ENCODE assay signal across 8 cellular contexts in the genomic region with DNA sequence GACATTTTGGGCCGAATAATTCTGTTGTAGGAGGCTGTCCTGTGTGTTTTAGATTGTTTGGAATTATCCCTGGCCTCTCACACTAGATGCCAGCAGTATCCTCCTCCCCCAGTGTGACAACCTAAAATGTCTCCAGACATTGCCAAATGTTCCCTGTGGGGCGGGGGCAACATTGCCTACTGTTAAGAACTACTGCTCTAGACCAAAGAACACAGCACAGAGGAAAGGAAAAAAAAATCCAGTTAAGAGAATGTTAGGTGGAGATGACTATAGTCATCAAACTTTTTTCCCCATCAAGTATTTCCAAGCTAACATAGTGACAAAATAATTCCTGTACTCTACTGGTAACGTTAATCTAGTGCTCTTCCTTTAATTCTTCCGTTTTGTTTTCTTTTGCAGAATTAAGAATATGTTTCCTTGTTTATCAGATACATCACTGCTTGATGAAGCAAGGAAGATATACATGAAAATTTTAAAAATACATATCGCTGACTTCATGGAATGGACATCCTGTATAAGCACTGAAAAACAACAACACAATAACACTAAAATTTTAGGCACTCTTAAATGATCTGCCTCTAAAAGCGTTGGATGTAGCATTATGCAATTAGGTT. TPM values are rescaled to one million over a fixed set of nuclear protein-coding genes. Genes with fewer than 3 reads are reported as not detected.
A peak's percentile ranks its signal among the peaks of the same experiment; 100 is the strongest.
DNase-seq lines count a peak whose midpoint lies in the region; ATAC-seq and TF ChIP-seq lines count a peak whose summit lies in the region.

No MANE protein-coding gene starts in this region.

- H3K4me1 ChIP-seq in duodenal mucosa (ENCODE audit: control insufficient read depth in 1 of 2, insufficient read depth in 2 of 2, low read length in 2 of 2) (peaks cover 23 to 35% of the 10 kb centered on the region in 2 donors), skeletal muscle satellite cell (ENCODE audit: control insufficient read depth, insufficient read depth, low read length) (peaks cover 48% of the 10 kb centered on the region)

- H3K36me3 ChIP-seq in duodenal mucosa (ENCODE audit: control insufficient read depth in 1 of 2, insufficient read depth in 2 of 2, low read length in 2 of 2), result peaks cover 12 to 27% of the 10 kb centered on the region in 2 donors
- H3K36me3 ChIP-seq in skeletal muscle satellite cell (ENCODE audit: insufficient read depth, low read length), result peaks cover 36% of the 10 kb centered on the region

- peaks cover 35% of the 10 kb centered on the region for H3K36me3 Mint-ChIP-seq in endothelial cell (ENCODE audit: low read depth, unreplicated experiment)

- no peaks in the 10 kb centered on the region for H3K9me3 ChIP-seq in duodenal mucosa (ENCODE audit: control insufficient read depth in 1 of 2, low read length in 2 of 2)
- no peaks in the 10 kb centered on the region for H3K9me3 ChIP-seq in skeletal muscle satellite cell (replicated peaks; ENCODE audit: low read length)

- peak overlapping the region; percentile 73 to 100 for H3K9ac ChIP-seq in duodenal mucosa (ENCODE audit: low read depth in 1 of 2, low read length in 2 of 2)
- peak overlapping the region; percentile 98 for H3K9ac ChIP-seq in skeletal muscle satellite cell (ENCODE audit: low read depth, low read length)

- no peak for TF ChIP-seq CTCF in endothelial cell (IDR thresholded peaks at IDR 0.05; ENCODE audit: unreplicated experiment)

- H3K27ac ChIP-seq in duodenal mucosa (ENCODE audit: low read depth, low read length), result peak overlapping the region; percentile 73

- H3K4me3 ChIP-seq in duodenal mucosa (ENCODE audit: low read depth in 1 of 2, low read length in 2 of 2), result peak overlapping the region; percentile 98 to 99
- peak overlapping the region; percentile 38 for H3K4me3 ChIP-seq in skeletal muscle satellite cell (ENCODE audit: low read length)

- peak overlapping the region; percentile 95 for H3K4me2 ChIP-seq in skeletal muscle satellite cell (ENCODE audit: low read length)

- peak in 2 of 3 experiments; percentile 26 to 53 for DNase-seq in NCI-H1417 (lab: John Stamatoyannopoulos, UW)
- no peak for DNase-seq in NCI-H1417 treated with DMSO at 0.1 percent for 48 hours (lab: John Stamatoyannopoulos, UW)
- peak; percentile 64 for DNase-seq in NCI-H345 treated with DMSO at 0.1 percent for 48 hours (lab: John Stamatoyannopoulos, UW; ENCODE audit: unreplicated experiment)
- no peak for DNase-seq in endothelial cell (ENCODE audit: low spot score)
- DNase-seq in SW480 (ENCODE audit: low spot score), result no peak

- no peaks in the 10 kb centered on the region for H3K27me3 ChIP-seq in duodenal mucosa (ENCODE audit: control insufficient read depth in 1 of 2, insufficient read depth in 2 of 2, low read length in 2 of 2)
- H3K27me3 ChIP-seq in skeletal muscle satellite cell (ENCODE audit: control insufficient read depth, insufficient read depth, low read length), result no peaks in the 10 kb centered on the region

- peaks cover 37% of the 10 kb centered on the region for H3K4me1 Mint-ChIP-seq in endothelial cell (ENCODE audit: unreplicated experiment)

- H3K9me3 Mint-ChIP-seq in endothelial cell (ENCODE audit: unreplicated experiment), result no peaks in the 10 kb centered on the region

- no peak overlapping the region for H3K4me3 Mint-ChIP-seq in endothelial cell (ENCODE audit: unreplicated experiment)

- no peak overlapping the region for H3K27ac Mint-ChIP-seq in endothelial cell (ENCODE audit: unreplicated experiment)

- ATAC-seq in HG02642 (IDR thresholded peaks at IDR 0.05; ENCODE audit: poor library complexity, unreplicated experiment), result no peak

- H3K27me3 Mint-ChIP-seq in endothelial cell (ENCODE audit: unreplicated experiment), result peaks cover 17% of the 10 kb centered on the region

RNA-seq across cellular contexts. Expression of a gene that starts 3.6 kb away (rescaled TPM):
- total RNA-seq in skeletal muscle satellite cell (2012; rRNA removed), result 13.9 and 17.5 TPM in 2 replicates
- total RNA-seq in endothelial cell (ENCODE audit: unreplicated experiment), result 34.6 TPM

RNA-seq across cellular contexts. Expression of a gene that starts 24.8 kb away (rescaled TPM):
- 0.22 and 0.25 TPM in 2 replicates for total RNA-seq in skeletal muscle satellite cell (2012; rRNA removed)
- total RNA-seq in endothelial cell (ENCODE audit: unreplicated experiment), result 4.0 TPM

Comparison
In these comparisons a context has a peak if more than half of its experiments do, and no peak if none do; other contexts are left out.
1. DNase-seq: peak in NCI-H1417 (2 of 3) and NCI-H345 treated with DMSO at 0.1 percent for 48 hours (single experiment); none in NCI-H1417 treated with DMSO at 0.1 percent for 48 hours (single experiment), endothelial cell (single experiment) and SW480 (single experiment).